ENCODE assay signal across 20 cellular contexts in genomic region chr19:6717036-6717435, GRCh38. TPM values are rescaled to one million over a fixed set of nuclear protein-coding genes. Genes with fewer than 3 reads are reported as not detected.
DNase-seq lines count a peak whose midpoint lies in the region; ATAC-seq, FAIRE-seq and TF ChIP-seq lines count a peak whose summit lies in the region.
"Had no signal": no experiment of that assay in that cellular context is flagged by ENCODE, and none has a peak within 500 bp of the region (broad histone marks: within the 10 kb centered on the region; RNA-seq: fewer than 3 reads in every experiment).

No MANE protein-coding gene starts in this region.

- peaks cover 10% of the 10 kb centered on the region for H3K27me3 Mint-ChIP-seq in CD4-positive, CD25-positive, alpha-beta regulatory T cell

- H3K9me3 ChIP-seq in CD4-positive, CD25-positive, alpha-beta regulatory T cell (ENCODE audit: control insufficient read depth in 2 of 2, low read length in 2 of 2) = no peaks in the 10 kb centered on the region
- H3K9me3 ChIP-seq in WERI-Rb-1 (ENCODE audit: severe bottlenecking) (no peaks in the 10 kb centered on the region), kidney (ENCODE audit: control insufficient read depth in 1 of 2, low read length in 2 of 2) (no peaks in the 10 kb centered on the region)
- H3K9me3 ChIP-seq: BLaER1 treated with 17β-estradiol and CSF1 and Interleukin-3, amounts not matched to agents 10 nM and 100 nM; stomach; vagina had no signal

- H3K9me3 Mint-ChIP-seq in CD4-positive, CD25-positive, alpha-beta regulatory T cell = peaks cover 0 to 2% (median 0%) of the 10 kb centered on the region in 7 donors
- H3K9me3 Mint-ChIP-seq: nephron progenitor cell had no signal

- peak overlapping the region in 2 of 3 donors; percentile 62 to 73 for H3K27ac Mint-ChIP-seq in CD4-positive, CD25-positive, alpha-beta regulatory T cell

- H3K36me3 ChIP-seq in CD4-positive, CD25-positive, alpha-beta regulatory T cell (ENCODE audit: control insufficient read depth, insufficient read depth, low read length) = no peaks in the 10 kb centered on the region
- H3K36me3 ChIP-seq in WERI-Rb-1 = no peaks in the 10 kb centered on the region
- no peaks in the 10 kb centered on the region for H3K36me3 ChIP-seq in kidney (ENCODE audit: control insufficient read depth in 1 of 2, insufficient read depth in 2 of 2, low read length in 2 of 2)
- H3K36me3 ChIP-seq: stomach, vagina had no signal

- ATAC-seq in CD4-positive, CD25-positive, alpha-beta regulatory T cell (ENCODE audit: low read depth in 2 of 2) = no peak
- no peak for ATAC-seq in sciatic nerve
- ATAC-seq: left lobe of liver had no signal

- H3K36me3 Mint-ChIP-seq in CD4-positive, CD25-positive, alpha-beta regulatory T cell = no peaks in the 10 kb centered on the region

- intact Hi-C loops in kidney (cut with DNase I) (no loop called here), sciatic nerve (cut with DNase I) (no loop called here)

- no peaks in the 10 kb centered on the region for H3K27me3 ChIP-seq in CD4-positive, CD25-positive, alpha-beta regulatory T cell (ENCODE audit: control insufficient read depth, insufficient read depth, low read length)
- peaks cover 3% of the 10 kb centered on the region for H3K27me3 ChIP-seq in WERI-Rb-1 (ENCODE audit: insufficient read depth, low read depth, severe bottlenecking)
- H3K27me3 ChIP-seq: vagina had no signal

- peak overlapping the region in 1 of 4 donors; percentile 55 for H3K4me3 Mint-ChIP-seq in CD4-positive, CD25-positive, alpha-beta regulatory T cell
- H3K4me3 Mint-ChIP-seq: nephron progenitor cell had no signal

- no peaks in the 10 kb centered on the region for H3K4me1 ChIP-seq in CD4-positive, CD25-positive, alpha-beta regulatory T cell (ENCODE audit: control insufficient read depth, insufficient read depth, low read length, poor library complexity, severe bottlenecking)
- H3K4me1 ChIP-seq in kidney (ENCODE audit: control insufficient read depth in 1 of 2, insufficient read depth in 1 of 2, low read depth in 1 of 2, low read length in 2 of 2) = no peaks in the 10 kb centered on the region

- no peak overlapping the region for H3K27ac ChIP-seq in CD4-positive, CD25-positive, alpha-beta regulatory T cell (ENCODE audit: insufficient read depth, low read length, poor library complexity, severe bottlenecking)
- no peak overlapping the region for H3K27ac ChIP-seq in WERI-Rb-1
- H3K27ac ChIP-seq in kidney (ENCODE audit: low read depth in 2 of 2, low read length in 2 of 2) = no peak overlapping the region
- H3K27ac ChIP-seq: BLaER1 treated with 17β-estradiol and CSF1 and Interleukin-3, amounts not matched to agents 10 nM and 100 nM; stomach; vagina had no signal

- TF ChIP-seq CTCF in GM12864 (IDR thresholded peaks at IDR 0.05; ENCODE audit: low read depth, low read length, missing control alignments) (peak; percentile 31), WERI-Rb-1 (IDR thresholded peaks at IDR 0.05; ENCODE audit: low read depth, low read length) (peak; percentile 38; the same call in 1 of the 2 replicates), kidney (IDR thresholded peaks at IDR 0.05; ENCODE audit: borderline replicate concordance, extremely low read depth, insufficient read depth) (no peak)

- no peak for FAIRE-seq in kidney (lab: Jason Lieb, UNC)

- H3K9ac ChIP-seq in kidney (ENCODE audit: low read length in 2 of 2) = no peak overlapping the region
- H3K9ac ChIP-seq: BLaER1 treated with 17β-estradiol and CSF1 and Interleukin-3, amounts not matched to agents 10 nM and 100 nM had no signal

- DNase-seq in CD4-positive, CD25-positive, alpha-beta regulatory T cell = peak in 1 of 3 donors; percentile 22
- DNase-seq in GM12864 (ENCODE audit: low read depth) (no peak), WERI-Rb-1 (no peak), kidney (peak; percentile 29), germinal center (ENCODE audit: low spot score) (no peak), DMS153 (lab: John Stamatoyannopoulos, UW) (no peak), sciatic nerve (ENCODE audit: low spot score) (no peak)
- no peak for DNase-seq in activated CD4-positive, CD25-positive, alpha-beta regulatory T cell treated with anti-CD3 and anti-CD28 coated beads, Interleukin-2, amount 50 U/mL, for 72 hours
- DNase-seq: caudate nucleus, GF-D8, head of caudate nucleus, NCI-H82, nephron progenitor cell, SHP77, stomach had no signal

- H3K4me1 Mint-ChIP-seq in CD4-positive, CD25-positive, alpha-beta regulatory T cell = peaks cover 0 to 5% (median 2%) of the 10 kb centered on the region in 4 donors

- no peak overlapping the region for H3K4me3 ChIP-seq in CD4-positive, CD25-positive, alpha-beta regulatory T cell (ENCODE audit: low read depth, low read length)
- H3K4me3 ChIP-seq in GM12864 (ENCODE audit: low read depth, low read length) (no peak overlapping the region), WERI-Rb-1 (ENCODE audit: low read depth, low read length) (no peak overlapping the region), kidney (ENCODE audit: low read length in 2 of 2) (no peak overlapping the region)
- H3K4me3 ChIP-seq: BLaER1 treated with 17β-estradiol and CSF1 and Interleukin-3, amounts not matched to agents 10 nM and 100 nM; stomach; vagina had no signal

RNA-seq across cellular contexts. Expression of gene C3, which starts 3.4 kb away (rescaled TPM):
- total RNA-seq in CD4-positive, CD25-positive, alpha-beta regulatory T cell = not detected
- polyA plus RNA-seq in CD4-positive, CD25-positive, alpha-beta regulatory T cell = not detected
- total RNA-seq in kidney (3,831 TPM), sciatic nerve (971 TPM)
- 452 TPM for polyA plus RNA-seq in kidney (ENCODE audit: insufficient read depth, low read depth, low replicate concordance)

RNA-seq across cellular contexts. Expression of gene GPR108, which starts 20.3 kb away (rescaled TPM):
- 60.7 TPM for total RNA-seq in CD4-positive, CD25-positive, alpha-beta regulatory T cell
- 10 to 100 TPM; 82.9 to 98.8 (median 87.4) TPM for polyA plus RNA-seq in CD4-positive, CD25-positive, alpha-beta regulatory T cell
- total RNA-seq in kidney (113 TPM), sciatic nerve (64.1 TPM)
- 144 TPM for polyA plus RNA-seq in kidney (ENCODE audit: insufficient read depth, low read depth, low replicate concordance)

RNA-seq across cellular contexts. Expression of gene TRIP10, which starts 22.4 kb away (rescaled TPM):
- 2.6 TPM for total RNA-seq in CD4-positive, CD25-positive, alpha-beta regulatory T cell
- polyA plus RNA-seq in CD4-positive, CD25-positive, alpha-beta regulatory T cell = under 1 TPM in 3 of 4 donors, not detected in 1; 0.37 to 0.51 (median 0.38) TPM
- total RNA-seq in kidney = 92.9 TPM
- 57.5 TPM for polyA plus RNA-seq in kidney (ENCODE audit: insufficient read depth, low read depth, low replicate concordance)
- 131 TPM for total RNA-seq in sciatic nerve

RNA-seq across cellular contexts. Expression of gene TNFSF14, which starts 47.1 kb away (rescaled TPM):
- total RNA-seq in CD4-positive, CD25-positive, alpha-beta regulatory T cell = 8.4 TPM
- 1 to 10 TPM; 2.6 to 8.9 (median 5.4) TPM for polyA plus RNA-seq in CD4-positive, CD25-positive, alpha-beta regulatory T cell
- total RNA-seq in kidney = 2.5 TPM
- polyA plus RNA-seq in kidney (ENCODE audit: insufficient read depth, low read depth, low replicate concordance) = not detected
- total RNA-seq in sciatic nerve = 9.8 TPM
- total RNA-seq: M059J, skeletal muscle tissue had no signal

RNA-seq across cellular contexts. Expression of gene SH2D3A, which starts 50.2 kb away (rescaled TPM):
- 46.2 TPM for total RNA-seq in CD4-positive, CD25-positive, alpha-beta regulatory T cell
- 10 to 100 TPM; 19.5 to 26.5 (median 22.1) TPM for polyA plus RNA-seq in CD4-positive, CD25-positive, alpha-beta regulatory T cell
- total RNA-seq in kidney = 35.4 TPM
- polyA plus RNA-seq in kidney (ENCODE audit: insufficient read depth, low read depth, low replicate concordance) = 12.5 TPM
- 0.45 TPM for total RNA-seq in sciatic nerve
- total RNA-seq: M059J, skeletal muscle tissue had no signal

Comparison
In these comparisons a context has a peak if more than half of its experiments do, and no peak if none do; other contexts are left out.
1. RNA of gene C3, which starts 3.4 kb away (total RNA-seq): 3,831 TPM in kidney (single experiment) and 971 TPM in sciatic nerve (single experiment); not detected in CD4-positive, CD25-positive, alpha-beta regulatory T cell (single experiment); every median in the first group is over 100 times any median in the second.
2. RNA of gene TRIP10, which starts 22.4 kb away (total RNA-seq): 131 TPM in sciatic nerve (single experiment) and 92.9 TPM in kidney (single experiment); 2.6 TPM in CD4-positive, CD25-positive, alpha-beta regulatory T cell (single experiment); every median in the first group is over 10 times any median in the second.